Comparison of ENCODE assay signal across 23 cellular contexts in the genomic region with DNA sequence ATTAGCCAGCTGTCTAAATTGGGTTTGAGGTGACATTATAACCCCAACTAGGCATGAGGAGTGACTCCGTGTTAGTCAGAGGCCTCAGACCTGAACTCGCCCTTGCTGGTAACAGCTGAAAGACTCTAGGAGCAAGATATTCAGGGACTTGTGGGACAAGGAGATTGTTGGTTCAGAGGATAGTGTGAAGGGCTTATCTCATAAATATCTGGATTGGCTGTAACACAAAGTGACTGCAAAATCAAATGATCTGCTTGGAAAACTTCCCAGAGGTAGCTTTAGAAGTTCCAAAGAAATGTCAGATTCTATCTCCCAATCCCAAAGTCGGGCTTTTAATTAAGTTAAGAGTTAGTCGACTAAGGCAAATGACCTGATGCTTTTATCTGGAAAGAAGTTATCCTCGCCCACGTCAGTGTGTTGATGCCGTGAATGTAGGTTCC.
DNase-seq lines count a peak whose midpoint lies in the region; ATAC-seq and TF ChIP-seq lines count a peak whose summit lies in the region.
"Had no signal": no experiment of that assay in that cellular context is flagged by ENCODE, and none has a peak within 500 bp of the region (broad histone marks: within the 10 kb centered on the region; RNA-seq: fewer than 3 reads in every experiment).

No MANE protein-coding gene starts in this region.

- H3K27ac ChIP-seq in C4-2B (peak overlapping the region; percentile 47), SJCRH30 (peak overlapping the region; percentile 54), parathyroid adenoma (peak overlapping the region; percentile 24)
- H3K27ac ChIP-seq: 22Rv1 had no signal

- H2AFZ ChIP-seq in parathyroid adenoma: no peak overlapping the region

- H3K9me3 ChIP-seq in SJCRH30 (replicated peaks) (no peaks in the 10 kb centered on the region; the same call in 1 of the 2 replicates), parathyroid adenoma (ENCODE audit: control insufficient read depth, low read length) (no peaks in the 10 kb centered on the region)
- H3K9me3 ChIP-seq: Caco-2 had no signal

- H3K9ac ChIP-seq in parathyroid adenoma: no peak overlapping the region

- peaks cover 16% of the 10 kb centered on the region; the same call in 1 of the 2 replicates for H3K36me3 ChIP-seq in SJCRH30
- H3K36me3 ChIP-seq in parathyroid adenoma (ENCODE audit: control insufficient read depth, insufficient read depth, low read length): no peaks in the 10 kb centered on the region

- peaks cover 31% of the 10 kb centered on the region for H3K4me1 ChIP-seq in SJCRH30
- H3K4me1 ChIP-seq in parathyroid adenoma: peaks cover 9% of the 10 kb centered on the region
- H3K4me1 ChIP-seq: Caco-2 had no signal

- ATAC-seq in HG02759 (IDR thresholded peaks at IDR 0.05; ENCODE audit: unreplicated experiment) (no peak), HG02840 (IDR thresholded peaks at IDR 0.05; ENCODE audit: low FRiP score, unreplicated experiment) (no peak)

- H3K27me3 Mint-ChIP-seq in brain: no peaks in the 10 kb centered on the region
- peaks cover 4% of the 10 kb centered on the region for H3K27me3 Mint-ChIP-seq in glutamatergic neuron (ENCODE audit: unreplicated experiment)
- H3K27me3 Mint-ChIP-seq: CD4-positive, alpha-beta T cell; IgD-negative memory B cell had no signal

- H3K27me3 ChIP-seq in SJCRH30 (no peaks in the 10 kb centered on the region), parathyroid adenoma (ENCODE audit: control insufficient read depth, insufficient read depth, low read length) (no peaks in the 10 kb centered on the region)

- DNase-seq in SJCRH30 (peak; percentile 60 to 74), glutamatergic neuron (no peak), T-helper 9 cell (no peak)
- DNase-seq: Caco-2; CD4-positive, alpha-beta T cell; DMS153; GDM1; H9; Kasumi-1; NCI-H1105 treated with DMSO at 0.1 percent for 48 hours; NCI-H1694; NCI-H2081 treated with DMSO at 0.1 percent for 48 hours; NCI-H510A; NCI-H748 treated with DMSO at 0.1 percent for 48 hours; OCI-M1; SIG-M5 had no signal

- peaks cover 5% of the 10 kb centered on the region for H3K79me2 ChIP-seq in parathyroid adenoma

- no peak for TF ChIP-seq CTCF in C4-2B (conservative IDR thresholded peaks at IDR 0.05)
- TF ChIP-seq CTCF in brain (conservative IDR thresholded peaks at IDR 0.05): no peak
- no peak for TF ChIP-seq CTCF in parathyroid adenoma (IDR thresholded peaks at IDR 0.05)
- TF ChIP-seq CTCF in glutamatergic neuron (IDR thresholded peaks at IDR 0.05; ENCODE audit: partially characterized antibody, unreplicated experiment): no peak

- H3K4me1 Mint-ChIP-seq in brain: peaks cover 33% of the 10 kb centered on the region
- H3K4me1 Mint-ChIP-seq in glutamatergic neuron (ENCODE audit: low read depth, unreplicated experiment): peaks cover 10% of the 10 kb centered on the region

- H3K36me3 Mint-ChIP-seq in brain (peaks cover 10% of the 10 kb centered on the region), glutamatergic neuron (ENCODE audit: unreplicated experiment) (no peaks in the 10 kb centered on the region)
- H3K36me3 Mint-ChIP-seq: IgD-negative memory B cell had no signal

- H3K4me3 Mint-ChIP-seq in brain: no peak overlapping the region
- no peak overlapping the region for H3K4me3 Mint-ChIP-seq in glutamatergic neuron (ENCODE audit: unreplicated experiment)
- H3K4me3 Mint-ChIP-seq: CD4-positive, alpha-beta T cell; H9; IgD-negative memory B cell had no signal

- H3K4me3 ChIP-seq in SJCRH30 (no peak overlapping the region), parathyroid adenoma (ENCODE audit: low read depth, low read length) (no peak overlapping the region)

- H3K9me3 Mint-ChIP-seq in brain (peaks cover 0 to 5% (median 3%) of the 10 kb centered on the region in 5 experiments), glutamatergic neuron (ENCODE audit: unreplicated experiment) (peaks cover 8% of the 10 kb centered on the region)
- H3K9me3 Mint-ChIP-seq: CD4-positive, alpha-beta T cell; IgD-negative memory B cell had no signal

- H3K4me2 ChIP-seq in parathyroid adenoma (ENCODE audit: low read length): no peak overlapping the region

- H3K27ac Mint-ChIP-seq in brain (peak overlapping the region in 3 of 5 experiments; percentile 58 to 64 (median 60)), glutamatergic neuron (ENCODE audit: unreplicated experiment) (no peak overlapping the region)
- H3K27ac Mint-ChIP-seq: CD4-positive, alpha-beta T cell; H9; IgD-negative memory B cell had no signal

Comparison
In these comparisons a context has a peak if more than half of its experiments do, and no peak if none do; other contexts are left out.
1. DNase-seq: peak in SJCRH30 (2 of 2); none in glutamatergic neuron (single experiment) and T-helper 9 cell (single experiment).
2. Peak in every context shown above with its lines, with median percentiles within 50 percentile points of each other: H3K27ac ChIP-seq.